8 cellular contexts compared by ENCODE assay signal in genomic region chr3:169430687-169431404, GRCh38.
DNase-seq lines count a peak whose midpoint lies in the region; ATAC-seq and TF ChIP-seq lines count a peak whose summit lies in the region.

No MANE protein-coding gene starts in this region.

- H3K9me3 ChIP-seq in Peyer's patch: no peaks in the 10 kb centered on the region

- peak overlapping the region in 1 of 4 donors; percentile 2 for H3K27ac ChIP-seq in Peyer's patch

- in situ Hi-C loops in astrocyte of the spinal cord (cut with HindIII; ENCODE audit: low sequenced_read_pairs): no loop called here

- DNase-seq in astrocyte of the spinal cord (ENCODE audit: low read depth, low spot score) (peak; percentile 36), myocyte (ENCODE audit: low read depth) (peak; percentile 20), NCI-H1694 (lab: John Stamatoyannopoulos, UW) (no peak), Peyer's patch (no peak), NCI-H82 treated with DMSO at 0.1 percent for 48 hours (lab: John Stamatoyannopoulos, UW; ENCODE audit: unreplicated experiment) (no peak)
- DNase-seq in activated effector memory CD4-positive, alpha-beta T cell treated with Interleukin-2 at 50 U/mL for 16 hours: no peak

- H3K4me1 ChIP-seq in Peyer's patch: peaks cover 0 to 4% (median 0%) of the 10 kb centered on the region in 4 donors

- TF ChIP-seq CTCF in astrocyte of the spinal cord (IDR thresholded peaks at IDR 0.05; ENCODE audit: low read depth, low read length) (no peak), Peyer's patch (IDR thresholded peaks at IDR 0.05) (no peak)

- no peaks in the 10 kb centered on the region for H3K36me3 ChIP-seq in Peyer's patch

- ATAC-seq in GM18909 (IDR thresholded peaks at IDR 0.05; ENCODE audit: poor library complexity, unreplicated experiment): peak; percentile 69
- ATAC-seq in HG03457 (IDR thresholded peaks at IDR 0.05; ENCODE audit: unreplicated experiment): peak; percentile 70

- no peaks in the 10 kb centered on the region for H3K27me3 ChIP-seq in Peyer's patch

- TF ChIP-seq POLR2A in Peyer's patch (IDR thresholded peaks at IDR 0.05): no peak

- H3K4me3 ChIP-seq in astrocyte of the spinal cord (ENCODE audit: low read depth, low read length) (no peak overlapping the region), Peyer's patch (no peak overlapping the region)

Comparison
In these comparisons a context has a peak if more than half of its experiments do, and no peak if none do; other contexts are left out.
1. DNase-seq: peak in astrocyte of the spinal cord (single experiment) and myocyte (single experiment); none in NCI-H1694 (single experiment), Peyer's patch (0 of 3), activated effector memory CD4-positive, alpha-beta T cell treated with Interleukin-2 at 50 U/mL for 16 hours (single experiment) and NCI-H82 treated with DMSO at 0.1 percent for 48 hours (single experiment).